In genomic region chr6:12064538-12064937, GRCh38 we compare ENCODE assay signal across 1 cellular context.
A peak's percentile ranks its signal among the peaks of the same experiment; 100 is the strongest.
TF ChIP-seq lines count a peak whose summit lies in the region.

No MANE protein-coding gene starts in this region.

TF ChIP-seq in K562, 482 proteins besides CTCF, POLR2A, EP300 and RAD21:
- TF ChIP-seq SLC30A9 (CRISPR knock-in tag; IDR thresholded peaks at IDR 0.05) (no peak), NCOR1 (IDR thresholded peaks at IDR 0.05) (no peak), ATF3 (IDR thresholded peaks at IDR 0.05) (0 out of 2 replicates have a peak, but pooled peaks have one; percentile 3), ATF3 (CRISPR knock-in tag; conservative IDR thresholded peaks at IDR 0.05) (no peak), PHB (CRISPR knock-in tag; IDR thresholded peaks at IDR 0.05) (no peak)
